In genomic region chr3:150759947-150760346, GRCh38 we compare ENCODE assay signal across 10 cellular contexts. TPM values are rescaled to one million over a fixed set of nuclear protein-coding genes. Genes with fewer than 3 reads are reported as not detected.
DNase-seq lines count a peak whose midpoint lies in the region; ATAC-seq and TF ChIP-seq lines count a peak whose summit lies in the region.
"Had no signal": no experiment of that assay in that cellular context is flagged by ENCODE, and none has a peak within 500 bp of the region (broad histone marks: within the 10 kb centered on the region; RNA-seq: fewer than 3 reads in every experiment).

No MANE protein-coding gene starts in this region.

- CTCF ChIA-PET in activated naive CD4-positive, alpha-beta T cell treated with anti-CD3 and anti-CD28 coated beads for 36 hours (lab: Charles Lee), result interaction anchor here (1.1 to 3.9 kb wide), 7 partner anchors 14 to 42 kb away, joined by 3 to 25 read pairs (median 4); no protein-coding TSS in a partner anchor

- no peaks in the 10 kb centered on the region for H3K36me3 ChIP-seq in adrenal gland (replicated peaks in 1 of 2)
- H3K36me3 ChIP-seq in right lobe of liver, result no peaks in the 10 kb centered on the region
- no peaks in the 10 kb centered on the region for H3K36me3 ChIP-seq in thymus (ENCODE audit: control insufficient read depth, insufficient read depth)

- peaks cover 69% of the 10 kb centered on the region for H3K36me3 Mint-ChIP-seq in activated naive CD4-positive, alpha-beta T cell treated with anti-CD3 and anti-CD28 coated beads for 36 hours (ENCODE audit: low read depth)

- peak overlapping the region; percentile 99 for H3K27ac Mint-ChIP-seq in activated naive CD4-positive, alpha-beta T cell treated with anti-CD3 and anti-CD28 coated beads for 36 hours

- H3K4me3 ChIP-seq in adrenal gland, result peak overlapping the region in 2 of 4 donors; percentile 73 to 78
- H3K4me3 ChIP-seq in right lobe of liver, result peak overlapping the region; percentile 67 to 75 (median 74)
- H3K4me3 ChIP-seq in thymus (ENCODE audit: low read length), result peak overlapping the region; percentile 73

- TF ChIP-seq CTCF in adrenal gland (IDR thresholded peaks at IDR 0.05) (no peak), right lobe of liver (IDR thresholded peaks at IDR 0.05) (no peak)

- peaks cover 45% of the 10 kb centered on the region for H3K4me1 Mint-ChIP-seq in activated naive CD4-positive, alpha-beta T cell treated with anti-CD3 and anti-CD28 coated beads for 36 hours (ENCODE audit: low read depth)

- H3K27me3 ChIP-seq in adrenal gland (no peaks in the 10 kb centered on the region), right lobe of liver (no peaks in the 10 kb centered on the region), thymus (ENCODE audit: control insufficient read depth, insufficient read depth) (no peaks in the 10 kb centered on the region)

- DNase-seq in activated naive CD4-positive, alpha-beta T cell treated with anti-CD3 and anti-CD28 coated beads for 36 hours, result no peak
- DNase-seq in activated naive CD4-positive, alpha-beta T cell (lab: John Stamatoyannopoulos, UW), result no peak
- no peak for DNase-seq in adrenal gland
- DNase-seq in right lobe of liver, result no peak
- DNase-seq: DMS 273 treated with DMSO at 0.1 percent for 48 hours, T1000 had no signal

- H3K4me1 ChIP-seq in adrenal gland (replicated peaks in 1 of 2) (peaks cover 44 to 69% of the 10 kb centered on the region in 2 donors), right lobe of liver (peaks cover 0 to 66% (median 21%) of the 10 kb centered on the region in 4 donors), thymus (ENCODE audit: control insufficient read depth, insufficient read depth, low read length) (peaks cover 8% of the 10 kb centered on the region)

- intact Hi-C loops in activated naive CD4-positive, alpha-beta T cell treated with anti-CD3 and anti-CD28 coated beads for 36 hours (cut with micrococcal nuclease), result loop anchor here (1.0 to 10.0 kb wide), 10 partner anchors 9 to 1507 kb away; partner anchors contain the start of genes GPR171, MBNL1 and P2RY14
- intact Hi-C loops in adrenal gland (cut with DNase I) (no loop called here), right lobe of liver (cut with DNase I) (no loop called here)

- TF ChIP-seq POLR2A in adrenal gland (IDR thresholded peaks at IDR 0.05) (peak in 1 of 2 donors; percentile 6), right lobe of liver (IDR thresholded peaks at IDR 0.05) (no peak)

- H3K4me3 Mint-ChIP-seq in activated naive CD4-positive, alpha-beta T cell treated with anti-CD3 and anti-CD28 coated beads for 36 hours, result peak overlapping the region; percentile 93

- H3K27me3 Mint-ChIP-seq in activated naive CD4-positive, alpha-beta T cell treated with anti-CD3 and anti-CD28 coated beads for 36 hours (ENCODE audit: low read depth), result no peaks in the 10 kb centered on the region

- H3K27ac ChIP-seq in adrenal gland (peak overlapping the region; percentile 98 to 99 (median 98)), right lobe of liver (peak overlapping the region; percentile 98 to 100 (median 99)), thymus (ENCODE audit: low read depth) (peak overlapping the region; percentile 37)

- WGBS in adrenal gland, 4 donors, result 37 to 52% (median 45%) methylated on average over 2 of the region's 2 CpGs
- 35% methylated on average over 2 of the region's 2 CpGs for WGBS in right lobe of liver (ENCODE audit: insufficient coverage, low coverage, low lambda C conversion rate, missing lambda C conversion rate)
- WGBS in thymus, result 81% methylated on average over 2 of the region's 2 CpGs

- no peaks in the 10 kb centered on the region for H3K9me3 Mint-ChIP-seq in activated naive CD4-positive, alpha-beta T cell treated with anti-CD3 and anti-CD28 coated beads for 36 hours

- ATAC-seq in right lobe of liver (no peak), HG02798 (IDR thresholded peaks at IDR 0.05; ENCODE audit: poor library complexity, unreplicated experiment) (no peak), GM19035 (IDR thresholded peaks at IDR 0.05; ENCODE audit: unreplicated experiment) (no peak), HG02973 (IDR thresholded peaks at IDR 0.05; ENCODE audit: unreplicated experiment) (no peak)

- no peaks in the 10 kb centered on the region for H3K9me3 ChIP-seq in adrenal gland (replicated peaks in 1 of 3)
- H3K9me3 ChIP-seq in right lobe of liver, result no peaks in the 10 kb centered on the region
- no peaks in the 10 kb centered on the region for H3K9me3 ChIP-seq in thymus (ENCODE audit: control insufficient read depth)

RNA-seq across cellular contexts. Expression of gene SIAH2, which starts 3.0 kb away (rescaled TPM):
- 10 to 100 TPM; 67.1 to 68.8 TPM for total RNA-seq in activated naive CD4-positive, alpha-beta T cell treated with anti-CD3 and anti-CD28 coated beads for 36 hours
- total RNA-seq in adrenal gland, result 100 to 1,000 TPM in 6 of 8 donors, 10 to 100 TPM in 2; 59.8 to 216 (median 121) TPM
- polyA plus RNA-seq in adrenal gland, result 10 to 100 TPM; 22.1 to 75.6 (median 24.3) TPM
- total RNA-seq in right lobe of liver, result 10 to 100 TPM; 20.5 to 53.0 (median 36.5) TPM
- 22.4 TPM for polyA plus RNA-seq in thymus

RNA-seq across cellular contexts. Expression of gene ERICH6, which starts 56.2 kb away (rescaled TPM):
- total RNA-seq in activated naive CD4-positive, alpha-beta T cell treated with anti-CD3 and anti-CD28 coated beads for 36 hours, result not detected
- under 1 TPM in 3 of 8 donors, not detected in 5; 0.46 to 0.55 (median 0.47) TPM for total RNA-seq in adrenal gland
- not detected for polyA plus RNA-seq in adrenal gland
- under 1 TPM in 1 of 6 experiments, not detected in 5; 0.49 TPM for total RNA-seq in right lobe of liver
- polyA plus RNA-seq in thymus, result 0.02 TPM

Comparison
In these comparisons a context has a peak if more than half of its experiments do, and no peak if none do; other contexts are left out.
1. H3K27ac ChIP-seq: peak in every context shown above with its lines; median percentile 99 in right lobe of liver; 98 in adrenal gland; 37 in thymus.